ENCODE assay signal across 8 cellular contexts in the genomic region with DNA sequence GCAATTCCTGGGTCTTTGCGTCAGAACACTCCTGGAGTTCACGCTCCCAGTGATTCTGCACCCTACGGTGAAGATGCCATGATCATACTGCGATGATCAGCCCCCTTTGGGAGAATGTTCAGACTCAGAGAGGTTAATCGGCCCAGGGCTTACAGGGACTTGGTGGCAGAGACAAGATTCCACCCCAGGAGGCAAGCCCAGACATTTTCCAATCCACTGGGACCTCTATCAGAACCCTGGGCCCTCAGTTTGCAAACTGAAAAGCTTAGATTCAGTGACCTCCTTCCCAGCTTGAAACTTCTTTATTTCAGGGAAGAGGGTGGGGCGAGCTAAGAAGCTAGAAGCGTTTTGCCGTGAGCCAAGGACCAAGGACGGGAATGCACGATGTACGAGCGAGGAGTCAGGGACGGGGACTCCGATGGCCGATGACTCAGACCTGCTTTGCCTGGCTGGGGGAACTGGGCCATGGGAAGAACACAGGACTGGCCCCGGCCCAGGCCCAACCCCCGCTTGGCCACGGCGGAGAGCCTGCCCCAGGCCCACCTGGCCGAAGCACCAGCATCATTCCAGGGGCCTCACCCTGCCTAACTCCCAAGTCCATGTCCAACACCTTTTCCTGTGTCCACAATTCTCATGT. TPM values are rescaled to one million over a fixed set of nuclear protein-coding genes. Genes with fewer than 3 reads are reported as not detected.
DNase-seq lines count a peak whose midpoint lies in the region; ATAC-seq and TF ChIP-seq lines count a peak whose summit lies in the region.

No MANE protein-coding gene starts in this region.

- POLR2A ChIA-PET in CD4-positive, alpha-beta memory T cell (lab: Charles Lee; ENCODE audit: partially characterized antibody): interaction anchor here (1.0 to 3.3 kb wide), 4 partner anchors 11 to 34 kb away, joined by 3 to 15 read pairs (median 4); a partner anchor contains a TSS

- H3K27ac ChIP-seq in coronary artery (peak overlapping the region; percentile 51 to 90), mesenchymal stem cell (ENCODE audit: low read length, poor library complexity, severe bottlenecking) (peak overlapping the region; percentile 10), transverse colon (peak overlapping the region; percentile 72 to 83 (median 80))
- no peak overlapping the region for H3K27ac ChIP-seq in CD4-positive, alpha-beta memory T cell (ENCODE audit: low read depth, low read length)

- H2AFZ ChIP-seq in mesenchymal stem cell (ENCODE audit: low read depth, low read length): no peak overlapping the region

- H3K36me3 ChIP-seq in NT2/D1 (ENCODE audit: insufficient read depth, insufficient read length, low read length) (no peaks in the 10 kb centered on the region), mesenchymal stem cell (ENCODE audit: control insufficient read depth in 1 of 2, insufficient read depth in 2 of 2, low read depth in 1 of 2, low read length in 2 of 2) (no peaks in the 10 kb centered on the region), transverse colon (no peaks in the 10 kb centered on the region)
- no peaks in the 10 kb centered on the region for H3K36me3 ChIP-seq in CD4-positive, alpha-beta memory T cell (ENCODE audit: insufficient read depth, low read length)

- no peak for TF ChIP-seq POLR2A in transverse colon (IDR thresholded peaks at IDR 0.05)

- no peak overlapping the region for H3K4me2 ChIP-seq in mesenchymal stem cell (ENCODE audit: low read length, poor library complexity, severe bottlenecking)

- peak overlapping the region; percentile 91 for H2BK15ac ChIP-seq in mesenchymal stem cell (ENCODE audit: low read depth, poor library complexity, severe bottlenecking)

- peak overlapping the region in 3 of 8 donors; percentile 64 to 66 (median 65) for H3K4me3 Mint-ChIP-seq in CD4-positive, alpha-beta memory T cell

- TF ChIP-seq EP300 in transverse colon (IDR thresholded peaks at IDR 0.05; ENCODE audit: low read depth): no peak

- H3K18ac ChIP-seq in mesenchymal stem cell (ENCODE audit: low read depth in 1 of 2, low read length in 2 of 2): peak overlapping the region; percentile 93 to 94

- intact Hi-C loops in transverse colon (cut with DNase I; ENCODE audit: low total_unique reads): no loop called here
- intact Hi-C loops in CD4-positive, alpha-beta memory T cell (cut with micrococcal nuclease): no loop called here

- H3K4me3 ChIP-seq in NT2/D1 (ENCODE audit: insufficient read length, low read depth) (no peak overlapping the region), coronary artery (peak overlapping the region; percentile 42), mesenchymal stem cell (ENCODE audit: insufficient read depth in 1 of 2, low read depth in 1 of 2, low read length in 2 of 2) (peak overlapping the region in 1 of 2 experiments; percentile 64), transverse colon (peak overlapping the region in 1 of 4 donors; percentile 6)
- no peak overlapping the region for H3K4me3 ChIP-seq in CD4-positive, alpha-beta memory T cell (ENCODE audit: low read length in 2 of 2)

- H4K91ac ChIP-seq in mesenchymal stem cell (ENCODE audit: low read length): peak overlapping the region; percentile 94

- H3K4ac ChIP-seq in mesenchymal stem cell (ENCODE audit: low read depth in 1 of 2, low read length in 2 of 2): peak overlapping the region; percentile 51 to 95

- H3K14ac ChIP-seq in mesenchymal stem cell (ENCODE audit: low read length in 2 of 2): peak overlapping the region in 1 of 2 experiments; percentile 66

- peak overlapping the region in 3 of 7 donors; percentile 79 to 89 (median 80) for H3K27ac Mint-ChIP-seq in CD4-positive, alpha-beta memory T cell

- peak overlapping the region; percentile 24 for H2AK5ac ChIP-seq in mesenchymal stem cell (ENCODE audit: low read length, severe bottlenecking)

- in situ Hi-C loops in transverse colon (cut with MboI; ENCODE audit: low pct_ligation_motif_present in 1 of 4, low pct_unique_long_range_greater_than_20kb in 1 of 4, low sequenced_read_pairs in 3 of 4): no loop called here

- H3K9me3 Mint-ChIP-seq in CD4-positive, alpha-beta memory T cell: no peaks in the 10 kb centered on the region

- H3K4me1 ChIP-seq in NT2/D1 (ENCODE audit: insufficient read depth, insufficient read length) (peaks cover 28% of the 10 kb centered on the region), mesenchymal stem cell (ENCODE audit: control insufficient read depth, insufficient read depth, low read depth, low read length) (peaks cover 33% of the 10 kb centered on the region), transverse colon (peaks cover 6 to 30% (median 10%) of the 10 kb centered on the region in 4 donors)
- H3K4me1 ChIP-seq in CD4-positive, alpha-beta memory T cell (ENCODE audit: insufficient read depth, low read length): peaks cover 27% of the 10 kb centered on the region

- peak overlapping the region; percentile 61 for H4K8ac ChIP-seq in mesenchymal stem cell (ENCODE audit: low read length)

- H3K23ac ChIP-seq in mesenchymal stem cell (ENCODE audit: low read length in 2 of 2): no peak overlapping the region

- H3K36me3 Mint-ChIP-seq in CD4-positive, alpha-beta memory T cell: no peaks in the 10 kb centered on the region

- no peak for ATAC-seq in GM21825 (IDR thresholded peaks at IDR 0.05; ENCODE audit: unreplicated experiment)

- no peak overlapping the region for H2BK5ac ChIP-seq in mesenchymal stem cell (ENCODE audit: low read depth, low read length, poor library complexity, severe bottlenecking)

- no peak for DNase-seq in NT2/D1 (ENCODE audit: low read depth, low spot score)
- DNase-seq in coronary artery (ENCODE audit: low spot score): peak; percentile 91
- DNase-seq in mesenchymal stem cell: peak; percentile 91
- DNase-seq in transverse colon: peak; percentile 49
- DNase-seq in NCI-H1092 (lab: John Stamatoyannopoulos, UW): no peak
- DNase-seq in occipital lobe (lab: John Stamatoyannopoulos, UW): no peak
- no peak for DNase-seq in CD4-positive, alpha-beta memory T cell

- H3K9me3 ChIP-seq in NT2/D1 (ENCODE audit: insufficient read depth, low read length): no peaks in the 10 kb centered on the region
- H3K9me3 ChIP-seq in mesenchymal stem cell (ENCODE audit: control insufficient read depth, low read length): no peaks in the 10 kb centered on the region
- H3K9me3 ChIP-seq in transverse colon: no peaks in the 10 kb centered on the region
- no peaks in the 10 kb centered on the region for H3K9me3 ChIP-seq in CD4-positive, alpha-beta memory T cell (ENCODE audit: control insufficient read depth in 1 of 2, low read length in 2 of 2)

- H3K9ac ChIP-seq in NT2/D1 (ENCODE audit: insufficient read length, low read depth) (peak overlapping the region; percentile 57), mesenchymal stem cell (ENCODE audit: low read length) (peak overlapping the region; percentile 89)

- 46% methylated on average over 20 of the region's 20 CpGs for WGBS in mesenchymal stem cell
- 62% methylated on average over 20 of the region's 20 CpGs; no CpG with 5 or more reads in 1 of the 2 donors for WGBS in transverse colon (ENCODE audit: low coverage in 1 of 2), 2 donors

- no peak for TF ChIP-seq CTCF in coronary artery (IDR thresholded peaks at IDR 0.05)
- TF ChIP-seq CTCF in transverse colon (IDR thresholded peaks at IDR 0.05): no peak

- peak overlapping the region; percentile 96 for H2BK120ac ChIP-seq in mesenchymal stem cell (ENCODE audit: low read depth, low read length)

- CTCF ChIA-PET in CD4-positive, alpha-beta memory T cell (lab: Charles Lee; ENCODE audit: partially characterized antibody): interaction anchor here (1.4 kb wide), 1 partner anchor 13 kb away, joined by 3 read pairs; no protein-coding TSS in a partner anchor

- H3K79me1 ChIP-seq in mesenchymal stem cell (replicated peaks; ENCODE audit: low read length, poor library complexity, severe bottlenecking): no peaks in the 10 kb centered on the region

- no peaks in the 10 kb centered on the region for H3K27me3 Mint-ChIP-seq in CD4-positive, alpha-beta memory T cell

- H3K27me3 ChIP-seq in NT2/D1 (ENCODE audit: insufficient read depth, insufficient read length): peaks cover 4% of the 10 kb centered on the region
- no peaks in the 10 kb centered on the region for H3K27me3 ChIP-seq in mesenchymal stem cell (ENCODE audit: control insufficient read depth in 1 of 2, insufficient read depth in 1 of 2, low read length in 2 of 2)
- H3K27me3 ChIP-seq in transverse colon: no peaks in the 10 kb centered on the region
- no peaks in the 10 kb centered on the region for H3K27me3 ChIP-seq in CD4-positive, alpha-beta memory T cell (ENCODE audit: insufficient read depth, low read length)

- H2BK12ac ChIP-seq in mesenchymal stem cell (ENCODE audit: low read length in 2 of 2): peak overlapping the region; percentile 83 to 100

- peaks cover 13 to 33% (median 18%) of the 10 kb centered on the region in 4 donors for H3K4me1 Mint-ChIP-seq in CD4-positive, alpha-beta memory T cell

RNA-seq across cellular contexts. Expression of a gene that starts 34.7 kb away (rescaled TPM):
- 64.5 TPM for polyA plus RNA-seq in mesenchymal stem cell (2013, experiment 1 of 2)
- 62.3 TPM for polyA plus RNA-seq in mesenchymal stem cell (2013, experiment 2 of 2)
- total RNA-seq in transverse colon: 100 to 1,000 TPM in 1 of 4 donors, 10 to 100 TPM in 3; 22.3 to 230 (median 37.6) TPM
- total RNA-seq in occipital lobe: 8.3 TPM
- 1 to 10 TPM; 7.5 to 8.4 TPM for total RNA-seq in CD4-positive, alpha-beta memory T cell
- polyA plus RNA-seq in CD4-positive, alpha-beta memory T cell: 100 to 1,000 TPM in 1 of 2 donors, 10 to 100 TPM in 1; 60.8 to 220 TPM

RNA-seq across cellular contexts. Expression of a gene that starts 53.3 kb away (rescaled TPM):
- 21.8 TPM for polyA plus RNA-seq in mesenchymal stem cell (2013, experiment 1 of 2)
- 22.1 TPM for polyA plus RNA-seq in mesenchymal stem cell (2013, experiment 2 of 2)
- total RNA-seq in transverse colon (10 to 100 TPM; 32.1 to 77.6 (median 60.1) TPM), occipital lobe (39.0 TPM)
- 10 to 100 TPM; 84.4 to 84.8 TPM for total RNA-seq in CD4-positive, alpha-beta memory T cell
- polyA plus RNA-seq in CD4-positive, alpha-beta memory T cell: 10 to 100 TPM; 33.9 to 36.6 TPM

Comparison
In these comparisons a context has a peak if more than half of its experiments do, and no peak if none do; other contexts are left out.
1. DNase-seq: peak in coronary artery (single experiment), mesenchymal stem cell (single experiment) and transverse colon (single experiment); none in NT2/D1 (single experiment), NCI-H1092 (single experiment), occipital lobe (single experiment) and CD4-positive, alpha-beta memory T cell (0 of 5).